Comparison of ENCODE assay signal across 21 cellular contexts in the genomic region with DNA sequence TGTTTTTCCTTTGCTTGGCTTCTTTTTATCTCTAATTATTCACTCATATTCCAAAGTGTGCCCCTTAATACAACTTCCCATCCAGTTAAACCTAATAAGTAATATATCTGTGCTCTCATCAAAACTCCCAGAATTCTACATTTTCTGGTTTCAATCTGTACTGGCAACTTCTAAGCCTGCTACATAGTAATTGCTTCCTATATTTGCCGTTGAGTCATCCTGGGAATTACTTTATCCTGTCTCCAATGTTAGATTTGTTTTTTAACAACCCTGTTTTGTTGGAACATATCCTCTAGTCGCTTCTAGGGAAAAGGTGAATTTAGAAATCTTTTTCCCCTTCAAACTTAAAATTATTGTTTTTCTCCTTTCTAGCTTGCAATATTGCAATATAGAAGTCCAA.
DNase-seq lines count a peak whose midpoint lies in the region; ATAC-seq and TF ChIP-seq lines count a peak whose summit lies in the region.
"Had no signal": no experiment of that assay in that cellular context is flagged by ENCODE, and none has a peak within 500 bp of the region (broad histone marks: within the 10 kb centered on the region; RNA-seq: fewer than 3 reads in every experiment).

No MANE protein-coding gene starts in this region.

- H3K23ac ChIP-seq in IMR-90 (ENCODE audit: low read depth, low read length): no peak overlapping the region

- intact Hi-C loops in IMR-90 (cut with micrococcal nuclease): loop anchor here (5.0 kb wide), 3 partner anchors 111 to 931 kb away; no protein-coding TSS in a partner anchor
- intact Hi-C loops in testis (cut with DNase I; ENCODE audit: low total_unique reads): no loop called here

- no peaks in the 10 kb centered on the region for H4K20me1 ChIP-seq in IMR-90 (ENCODE audit: insufficient read depth, low read length)

- H2BK15ac ChIP-seq in IMR-90 (ENCODE audit: low read depth, low read length): no peak overlapping the region

- H3K56ac ChIP-seq in IMR-90 (ENCODE audit: extremely low read depth, insufficient read depth, low read length): no peak overlapping the region

- no peak overlapping the region for H4K91ac ChIP-seq in IMR-90 (ENCODE audit: insufficient read depth, low read depth, low read length)

- no peak overlapping the region for H3K9ac ChIP-seq in IMR-90 (ENCODE audit: low read depth, low read length)
- H3K9ac ChIP-seq: KMS-11 had no signal

- no peaks in the 10 kb centered on the region for H3K79me1 ChIP-seq in IMR-90 (ENCODE audit: low read depth in 1 of 2, low read length in 2 of 2)

- H4K5ac ChIP-seq in IMR-90 (ENCODE audit: low read depth, low read length): no peak overlapping the region

- H2AK9ac ChIP-seq in IMR-90 (replicated peaks; ENCODE audit: low read depth, low read length, poor library complexity): no peak overlapping the region

- no peak overlapping the region for H2BK5ac ChIP-seq in IMR-90 (ENCODE audit: low read depth, low read length, poor library complexity, severe bottlenecking)

- dilution Hi-C loops in IMR-90 (cut with HindIII; ENCODE audit: low sequenced_read_pairs, unreplicated experiment): no loop called here

- no peak overlapping the region for H3K18ac ChIP-seq in IMR-90 (ENCODE audit: low read depth, low read length)

- H3K27me3 ChIP-seq in IMR-90 (ENCODE audit: control insufficient read depth, insufficient read depth, low read length) (no peaks in the 10 kb centered on the region), testis (no peaks in the 10 kb centered on the region)
- H3K27me3 ChIP-seq: BE2C, Peyer's patch had no signal

- H3K36me3 ChIP-seq in IMR-90 (ENCODE audit: control insufficient read depth, insufficient read depth, low read length) (no peaks in the 10 kb centered on the region), testis (ENCODE audit: low read depth, missing control alignments) (no peaks in the 10 kb centered on the region)
- H3K36me3 ChIP-seq: BE2C, HAP-1, Peyer's patch had no signal

- POLR2A ChIA-PET in IMR-90 (lab: Charles Lee; ENCODE audit: unreplicated experiment): no interaction called here

- ATAC-seq in IMR-90 (ENCODE audit: low read depth) (no peak), GM21825 (IDR thresholded peaks at IDR 0.05; ENCODE audit: unreplicated experiment) (no peak), HG02623 (IDR thresholded peaks at IDR 0.05; ENCODE audit: unreplicated experiment) (no peak)
- ATAC-seq: HepG2, Right ventricle myocardium inferior had no signal

- DNase-seq in IMR-90 (peak; percentile 14), amniotic epithelial cell (ENCODE audit: low read depth) (peak; percentile 8), fibroblast of the aortic adventitia (ENCODE audit: low read depth) (peak; percentile 13), testis (no peak), NCI-H1105 (lab: John Stamatoyannopoulos, UW) (no peak)
- DNase-seq: BE2C; Caco-2; CD4-positive, CD25-positive, alpha-beta regulatory T cell; DMS153; GF-D8; NCI-H1436; NCI-H1930; NCI-H345; NCI-H524 treated with DMSO at 0.1 percent for 48 hours; Peyer's patch had no signal

- no peak overlapping the region for H3K27ac ChIP-seq in IMR-90 (ENCODE audit: insufficient read depth, low read length)
- H3K27ac ChIP-seq in testis: no peak overlapping the region
- H3K27ac ChIP-seq: KMS-11, Peyer's patch had no signal

- H2BK120ac ChIP-seq in IMR-90 (ENCODE audit: low read depth, low read length): no peak overlapping the region

- H2AFZ ChIP-seq in IMR-90 (replicated peaks; ENCODE audit: low read length, poor library complexity): no peak overlapping the region

- WGBS in IMR-90 (ENCODE audit: extremely low coverage in 2 of 2, insufficient read length in 1 of 2), 2 experiments: no CpG with 5 or more reads among the region's 2 CpGs
- 70 to 72% methylated on average over 2 of the region's 2 CpGs for WGBS in testis, 2 donors

- H4K8ac ChIP-seq in IMR-90 (ENCODE audit: low read depth in 2 of 2, low read length in 2 of 2): no peak overlapping the region

- BruUV-seq in IMR-90 (replicated peaks; lab: Mats Ljungman, UMichigan): no TSS peak

- in situ Hi-C loops in IMR-90 (cut with MboI; ENCODE audit: low sequenced_read_pairs): loop anchor here (25.0 kb wide), 1 partner anchor 926 kb away; no protein-coding TSS in a partner anchor

- no peak overlapping the region for H2BK20ac ChIP-seq in IMR-90 (ENCODE audit: low read depth, low read length)

- no peaks in the 10 kb centered on the region for H3K4me1 ChIP-seq in IMR-90 (ENCODE audit: control insufficient read depth, insufficient read depth, low read length)
- H3K4me1 ChIP-seq in testis: no peaks in the 10 kb centered on the region
- H3K4me1 ChIP-seq: BE2C, Caco-2, Peyer's patch had no signal

- H3K4me2 ChIP-seq in IMR-90 (ENCODE audit: low read depth, low read length): no peak overlapping the region
- H3K4me2 ChIP-seq: KMS-11 had no signal

- TF ChIP-seq RAD21 in IMR-90 (IDR thresholded peaks at IDR 0.05; ENCODE audit: low read length): no peak

- H3K4me3 ChIP-seq in IMR-90 (ENCODE audit: insufficient read depth, low read depth, low read length) (no peak overlapping the region), fibroblast of the aortic adventitia (ENCODE audit: low read depth, low read length) (no peak overlapping the region), testis (no peak overlapping the region)
- H3K4me3 ChIP-seq: HAP-1, Peyer's patch had no signal

- CTCF ChIA-PET in IMR-90 (lab: Yijun Ruan, JAX): no interaction called here

- no peak overlapping the region for H3K14ac ChIP-seq in IMR-90 (replicated peaks; ENCODE audit: low read depth, low read length)

- no peak for TF ChIP-seq CTCF in IMR-90 (conservative IDR thresholded peaks at IDR 0.05; ENCODE audit: low read depth, low read length)
- no peak for TF ChIP-seq CTCF in fibroblast of the aortic adventitia (IDR thresholded peaks at IDR 0.05; ENCODE audit: insufficient read depth, low read length)
- TF ChIP-seq CTCF in testis (IDR thresholded peaks at IDR 0.05): no peak

- TF ChIP-seq POLR2A in IMR-90 (IDR thresholded peaks at IDR 0.05; ENCODE audit: low read depth, low read length) (no peak), testis (IDR thresholded peaks at IDR 0.05) (no peak)

- no peak overlapping the region for H3K4ac ChIP-seq in IMR-90 (ENCODE audit: low read depth, low read length)

- H3K9me3 ChIP-seq in IMR-90 (ENCODE audit: control insufficient read depth, insufficient read depth, low read length) (no peaks in the 10 kb centered on the region), testis (no peaks in the 10 kb centered on the region)
- H3K9me3 ChIP-seq: BE2C, Caco-2, HAP-1, Peyer's patch had no signal

- no peak overlapping the region for H2AK5ac ChIP-seq in IMR-90 (ENCODE audit: low read depth, low read length)

- 0 out of 2 replicates have a peak, but pooled peaks cover 2% of the 10 kb centered on the region for H3K9me1 ChIP-seq in IMR-90 (ENCODE audit: insufficient read depth, low read length)

TF ChIP-seq in IMR-90, 13 proteins besides CTCF, POLR2A, EP300 and RAD21:
- TF ChIP-seq, protein P1, sequence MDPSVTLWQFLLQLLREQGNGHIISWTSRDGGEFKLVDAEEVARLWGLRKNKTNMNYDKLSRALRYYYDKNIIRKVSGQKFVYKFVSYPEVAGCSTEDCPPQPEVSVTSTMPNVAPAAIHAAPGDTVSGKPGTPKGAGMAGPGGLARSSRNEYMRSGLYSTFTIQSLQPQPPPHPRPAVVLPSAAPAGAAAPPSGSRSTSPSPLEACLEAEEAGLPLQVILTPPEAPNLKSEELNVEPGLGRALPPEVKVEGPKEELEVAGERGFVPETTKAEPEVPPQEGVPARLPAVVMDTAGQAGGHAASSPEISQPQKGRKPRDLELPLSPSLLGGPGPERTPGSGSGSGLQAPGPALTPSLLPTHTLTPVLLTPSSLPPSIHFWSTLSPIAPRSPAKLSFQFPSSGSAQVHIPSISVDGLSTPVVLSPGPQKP (IDR thresholded peaks at IDR 0.05; ENCODE audit: borderline replicate concordance, low read depth, low read length): no peak
- no peak for TF ChIP-seq MAFK (IDR thresholded peaks at IDR 0.05; ENCODE audit: low read depth, low read length)
- TF ChIP-seq BHLHE40 (IDR thresholded peaks at IDR 0.05; ENCODE audit: low read depth, low read length): no peak
- TF ChIP-seq SMC3 (IDR thresholded peaks at IDR 0.05; ENCODE audit: low read depth, low read length): no peak
- no peak for TF ChIP-seq NFE2L2 (IDR thresholded peaks at IDR 0.05; ENCODE audit: low read depth, low read length)
- no peak for TF ChIP-seq CHD1 (IDR thresholded peaks at IDR 0.05; ENCODE audit: low read depth, low read length)
- no peak for TF ChIP-seq RCOR1 (IDR thresholded peaks at IDR 0.05; ENCODE audit: insufficient replicate concordance, low read length)
- TF ChIP-seq RFX5 (IDR thresholded peaks at IDR 0.05; ENCODE audit: low read depth, low read length): no peak
- no peak for TF ChIP-seq FOS (IDR thresholded peaks at IDR 0.05; ENCODE audit: low read depth, low read length)
- TF ChIP-seq CEBPB (IDR thresholded peaks at IDR 0.05; ENCODE audit: low read depth, low read length): no peak
- TF ChIP-seq, protein P2, sequence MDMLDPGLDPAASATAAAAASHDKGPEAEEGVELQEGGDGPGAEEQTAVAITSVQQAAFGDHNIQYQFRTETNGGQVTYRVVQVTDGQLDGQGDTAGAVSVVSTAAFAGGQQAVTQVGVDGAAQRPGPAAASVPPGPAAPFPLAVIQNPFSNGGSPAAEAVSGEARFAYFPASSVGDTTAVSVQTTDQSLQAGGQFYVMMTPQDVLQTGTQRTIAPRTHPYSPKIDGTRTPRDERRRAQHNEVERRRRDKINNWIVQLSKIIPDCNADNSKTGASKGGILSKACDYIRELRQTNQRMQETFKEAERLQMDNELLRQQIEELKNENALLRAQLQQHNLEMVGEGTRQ (IDR thresholded peaks at IDR 0.05; ENCODE audit: low read depth, low read length): no peak
- TF ChIP-seq MXI1 (IDR thresholded peaks at IDR 0.05; ENCODE audit: borderline replicate concordance, low read depth, low read length): no peak
- TF ChIP-seq MAZ (IDR thresholded peaks at IDR 0.05; ENCODE audit: borderline replicate concordance, low read depth, low read length): no peak
TF ChIP-seq in IMR-90: peak in this region for 0.

Comparison
In these comparisons a context has a peak if more than half of its experiments do, and no peak if none do; other contexts are left out.
1. DNase-seq: peak in IMR-90 (single experiment), amniotic epithelial cell (single experiment) and fibroblast of the aortic adventitia (single experiment); none in testis (single experiment) and NCI-H1105 (single experiment).